ENCODE assay signal across 8 cellular contexts in genomic region chr2:68832161-68832869, GRCh38. TPM values are rescaled to one million over a fixed set of nuclear protein-coding genes. Genes with fewer than 3 reads are reported as not detected.
A peak's percentile ranks its signal among the peaks of the same experiment; 100 is the strongest.
DNase-seq lines count a peak whose midpoint lies in the region; ATAC-seq and TF ChIP-seq lines count a peak whose summit lies in the region.

No MANE protein-coding gene starts in this region.

- 47 to 57% methylated on average over 8 of the region's 8 CpGs for WGBS in lower leg skin, 2 donors

- H3K4me1 ChIP-seq in SJSA1 (replicated peaks) = peaks cover 35% of the 10 kb centered on the region

- TF ChIP-seq CTCF in brain microvascular endothelial cell (IDR thresholded peaks at IDR 0.05; ENCODE audit: low read depth, low read length, missing control alignments) = no peak
- no peak for TF ChIP-seq CTCF in lower leg skin (IDR thresholded peaks at IDR 0.05)

- ATAC-seq in GM18870 (IDR thresholded peaks at IDR 0.05; ENCODE audit: unreplicated experiment) (peak; percentile 75), HG03045 (IDR thresholded peaks at IDR 0.05; ENCODE audit: unreplicated experiment) (peak; percentile 61)

- H3K27me3 ChIP-seq in SJSA1 (replicated peaks) = no peaks in the 10 kb centered on the region
- no peaks in the 10 kb centered on the region for H3K27me3 ChIP-seq in brain microvascular endothelial cell (replicated peaks)

- DNase-seq in SJSA1 (ENCODE audit: low read depth in 1 of 2, low spot score in 2 of 2) = peak; percentile 54 to 55
- peak; percentile 68 for DNase-seq in brain microvascular endothelial cell
- peak; percentile 58 to 92 for DNase-seq in lower leg skin (ENCODE audit: low spot score in 2 of 2)
- DNase-seq in stimulated activated CD8-positive, alpha-beta memory T cell treated with anti-CD3 and anti-CD28 coated beads, Interleukin-7, amount 100 ng/mL, for 4 hours (ENCODE audit: low read depth in 2 of 2) = peak; percentile 48 to 60
- DNase-seq in COLO668 (lab: John Stamatoyannopoulos, UW; ENCODE audit: unreplicated experiment) = no peak
- no peak for DNase-seq in SK-N-DZ (ENCODE audit: low spot score)

- in situ Hi-C loops in brain microvascular endothelial cell (cut with HindIII; ENCODE audit: low pct_ligation_motif_present, low sequenced_read_pairs) = no loop called here

- TF ChIP-seq POLR2A in lower leg skin (IDR thresholded peaks at IDR 0.05) = no peak

- intact Hi-C loops in lower leg skin (cut with DNase I; ENCODE audit: low total_unique reads) = loop anchor here (10.0 kb wide), 2 partner anchors 78 to 82 kb away; no protein-coding TSS in a partner anchor

- no peaks in the 10 kb centered on the region for H3K36me3 ChIP-seq in SJSA1
- no peaks in the 10 kb centered on the region for H3K36me3 ChIP-seq in brain microvascular endothelial cell (replicated peaks)

- no peak overlapping the region for H3K4me3 ChIP-seq in SJSA1
- H3K4me3 ChIP-seq in brain microvascular endothelial cell (ENCODE audit: low read depth, low read length) = no peak overlapping the region
- H3K4me3 ChIP-seq in lower leg skin (ENCODE audit: low read depth, poor library complexity, severe bottlenecking) = no peak overlapping the region

- no peaks in the 10 kb centered on the region for H3K9me3 ChIP-seq in SJSA1 (replicated peaks)

- H3K27ac ChIP-seq in SJSA1 (peak overlapping the region; percentile 57), brain microvascular endothelial cell (peak overlapping the region; percentile 60)

RNA-seq across cellular contexts. Expression of gene BMP10, which starts 38.9 kb away (rescaled TPM):
- not detected in 2 replicates for total RNA-seq in SJSA1 (2014; rRNA removed; shearing (Covaris generic))
- total RNA-seq in lower leg skin = under 1 TPM in 1 of 4 donors, not detected in 3; 0.19 TPM
- not detected in 2 replicates for polyA plus RNA-seq in SK-N-DZ (2014; cell fraction: cytosol; rRNA removed)
- polyA plus RNA-seq in SK-N-DZ (2014; cell fraction: nucleus; rRNA removed) = not detected in 2 replicates

Comparison
In these comparisons a context has a peak if more than half of its experiments do, and no peak if none do; other contexts are left out.
1. DNase-seq: peak in SJSA1 (2 of 2), brain microvascular endothelial cell (single experiment), lower leg skin (2 of 2) and stimulated activated CD8-positive, alpha-beta memory T cell treated with anti-CD3 and anti-CD28 coated beads, Interleukin-7, amount 100 ng/mL, for 4 hours (2 of 2); none in COLO668 (single experiment) and SK-N-DZ (single experiment).